In genomic region chr7:80941206-80941758, GRCh38 we compare ENCODE assay signal across 10 cellular contexts. TPM values are rescaled to one million over a fixed set of nuclear protein-coding genes. Genes with fewer than 3 reads are reported as not detected.
DNase-seq lines count a peak whose midpoint lies in the region; ATAC-seq and TF ChIP-seq lines count a peak whose summit lies in the region.
"Had no signal": no experiment of that assay in that cellular context is flagged by ENCODE, and none has a peak within 500 bp of the region (broad histone marks: within the 10 kb centered on the region; RNA-seq: fewer than 3 reads in every experiment).

No MANE protein-coding gene starts in this region.

- H3K36me3 Mint-ChIP-seq in mesothelial cell of epicardium, result no peaks in the 10 kb centered on the region
- H3K36me3 Mint-ChIP-seq in activated CD8-positive, alpha-beta T cell treated with anti-CD3 and anti-CD28 coated beads, Interleukin-2, amount 10 ng/mL, durations not matched to agents 7 days and 5 days (ENCODE audit: low read depth), result no peaks in the 10 kb centered on the region
- H3K36me3 Mint-ChIP-seq in activated T-cell treated with anti-CD3 and anti-CD28 coated beads, Interleukin-2, amount 50 U/mL, for 24 hours (ENCODE audit: low read depth), result no peaks in the 10 kb centered on the region

- peaks cover 24% of the 10 kb centered on the region for H3K4me1 Mint-ChIP-seq in mesothelial cell of epicardium
- no peaks in the 10 kb centered on the region for H3K4me1 Mint-ChIP-seq in activated CD8-positive, alpha-beta T cell treated with anti-CD3 and anti-CD28 coated beads, Interleukin-2, amount 10 ng/mL, durations not matched to agents 7 days and 5 days (ENCODE audit: low read depth)
- H3K4me1 Mint-ChIP-seq in activated T-cell treated with anti-CD3 and anti-CD28 coated beads, Interleukin-2, amount 50 U/mL, for 24 hours (ENCODE audit: low read depth), result no peaks in the 10 kb centered on the region

- ATAC-seq in activated CD8-positive, alpha-beta T cell treated with anti-CD3 and anti-CD28 coated beads, Interleukin-2, amount 10 ng/mL, durations not matched to agents 7 days and 5 days, result no peak
- ATAC-seq in HG02938 (IDR thresholded peaks at IDR 0.05; ENCODE audit: unreplicated experiment), result no peak

- H3K27me3 Mint-ChIP-seq in mesothelial cell of epicardium (ENCODE audit: low read depth), result no peaks in the 10 kb centered on the region
- H3K27me3 Mint-ChIP-seq in activated CD8-positive, alpha-beta T cell treated with anti-CD3 and anti-CD28 coated beads, Interleukin-2, amount 10 ng/mL, durations not matched to agents 7 days and 5 days (ENCODE audit: low read depth), result no peaks in the 10 kb centered on the region
- no peaks in the 10 kb centered on the region for H3K27me3 Mint-ChIP-seq in activated T-cell treated with anti-CD3 and anti-CD28 coated beads, Interleukin-2, amount 50 U/mL, for 24 hours

- no peak overlapping the region for H3K4me3 ChIP-seq in epithelial cell of proximal tubule (ENCODE audit: low read depth, low read length)

- peaks cover 7% of the 10 kb centered on the region for H3K9me3 Mint-ChIP-seq in mesothelial cell of epicardium
- no peaks in the 10 kb centered on the region for H3K9me3 Mint-ChIP-seq in activated CD8-positive, alpha-beta T cell treated with anti-CD3 and anti-CD28 coated beads, Interleukin-2, amount 10 ng/mL, durations not matched to agents 7 days and 5 days (ENCODE audit: insufficient read depth)
- peaks cover 7% of the 10 kb centered on the region for H3K9me3 Mint-ChIP-seq in activated T-cell treated with anti-CD3 and anti-CD28 coated beads, Interleukin-2, amount 50 U/mL, for 24 hours

- H3K27ac Mint-ChIP-seq in mesothelial cell of epicardium, result peak overlapping the region; percentile 68
- no peak overlapping the region for H3K27ac Mint-ChIP-seq in activated CD8-positive, alpha-beta T cell treated with anti-CD3 and anti-CD28 coated beads, Interleukin-2, amount 10 ng/mL, durations not matched to agents 7 days and 5 days
- no peak overlapping the region for H3K27ac Mint-ChIP-seq in activated T-cell treated with anti-CD3 and anti-CD28 coated beads, Interleukin-2, amount 50 U/mL, for 24 hours

- TF ChIP-seq CTCF in epithelial cell of proximal tubule (conservative IDR thresholded peaks at IDR 0.05; ENCODE audit: low read depth, low read length) (no peak), mesothelial cell of epicardium (IDR thresholded peaks at IDR 0.05; ENCODE audit: unreplicated experiment) (no peak), GM10266 (IDR thresholded peaks at IDR 0.05; ENCODE audit: control insufficient read depth, insufficient read depth, low read depth, missing control alignments) (no peak)

- no peak overlapping the region for H3K4me3 Mint-ChIP-seq in mesothelial cell of epicardium
- no peak overlapping the region for H3K4me3 Mint-ChIP-seq in activated CD8-positive, alpha-beta T cell treated with anti-CD3 and anti-CD28 coated beads, Interleukin-2, amount 10 ng/mL, durations not matched to agents 7 days and 5 days
- H3K4me3 Mint-ChIP-seq in activated T-cell treated with anti-CD3 and anti-CD28 coated beads, Interleukin-2, amount 50 U/mL, for 24 hours, result no peak overlapping the region

- POLR2A ChIA-PET in activated CD8-positive, alpha-beta T cell treated with anti-CD3 and anti-CD28 coated beads, Interleukin-2, amount 10 ng/mL, durations not matched to agents 7 days and 5 days (lab: Charles Lee), result no interaction called here

- peak; percentile 50 for DNase-seq in AG08396 (ENCODE audit: low spot score)
- DNase-seq in NCI-H226, result peak; percentile 31
- peak; percentile 88 for DNase-seq in epithelial cell of proximal tubule (ENCODE audit: low read depth)
- no peak for DNase-seq in mesothelial cell of epicardium (ENCODE audit: low spot score in 2 of 2, unreplicated experiment in 2 of 2)
- DNase-seq in activated CD8-positive, alpha-beta T cell treated with anti-CD3 and anti-CD28 coated beads, Interleukin-2, amount 10 ng/mL, durations not matched to agents 7 days and 5 days, result no peak
- no peak for DNase-seq in GM10266 (ENCODE audit: extremely low spot score)
- no peak for DNase-seq in activated T-cell treated with anti-CD3 and anti-CD28 coated beads, Interleukin-2, amount 50 U/mL, for 24 hours
- DNase-seq: NCI-H2029 treated with DMSO at 0.1 percent for 48 hours; stimulated activated CD4-positive, alpha-beta T cell treated with anti-CD3 and anti-CD28 coated beads, Interleukin-4, amount 100 ng/mL, for 24 hours had no signal

- CTCF ChIA-PET in activated CD8-positive, alpha-beta T cell treated with anti-CD3 and anti-CD28 coated beads, Interleukin-2, amount 10 ng/mL, durations not matched to agents 7 days and 5 days (lab: Charles Lee), result no interaction called here

RNA-seq across cellular contexts. Expression of gene SEMA3C, which starts 22.4 kb away (rescaled TPM):
- 68.6 and 77.1 TPM in 2 replicates for total RNA-seq in epithelial cell of proximal tubule
- total RNA-seq in mesothelial cell of epicardium, result 490 to 527 TPM (median 496 TPM) in 3 replicates
- not detected for total RNA-seq in activated CD8-positive, alpha-beta T cell treated with anti-CD3 and anti-CD28 coated beads, Interleukin-2, amount 10 ng/mL, durations not matched to agents 7 days and 5 days

Comparison
In these comparisons a context has a peak if more than half of its experiments do, and no peak if none do; other contexts are left out.
1. DNase-seq: peak in AG08396 (single experiment), NCI-H226 (single experiment) and epithelial cell of proximal tubule (single experiment); none in mesothelial cell of epicardium (0 of 2), activated CD8-positive, alpha-beta T cell treated with anti-CD3 and anti-CD28 coated beads, Interleukin-2, amount 10 ng/mL, durations not matched to agents 7 days and 5 days (single experiment), GM10266 (single experiment) and activated T-cell treated with anti-CD3 and anti-CD28 coated beads, Interleukin-2, amount 50 U/mL, for 24 hours (single experiment).
2. RNA of gene SEMA3C, which starts 22.4 kb away (total RNA-seq): 490 to 527 TPM in mesothelial cell of epicardium and 68.6 to 77.1 TPM in epithelial cell of proximal tubule; not detected in activated CD8-positive, alpha-beta T cell treated with anti-CD3 and anti-CD28 coated beads, Interleukin-2, amount 10 ng/mL, durations not matched to agents 7 days and 5 days; every median in the first group is over 10 times any median in the second.